ENCODE assay signal across 1 cellular context in genomic region chrX:49977319-49978090, GRCh38.
TF ChIP-seq lines count a peak whose summit lies in the region.

No MANE protein-coding gene starts in this region.

TF ChIP-seq in endothelial cell of umbilical vein, 7 proteins besides CTCF, POLR2A, EP300 and RAD21 (continued from another document):
- no peak for TF ChIP-seq POLR2AphosphoS5 (IDR thresholded peaks at IDR 0.05; ENCODE audit: insufficient read depth, low read depth, low read length)
